1 cellular context compared by ENCODE assay signal in the genomic region with DNA sequence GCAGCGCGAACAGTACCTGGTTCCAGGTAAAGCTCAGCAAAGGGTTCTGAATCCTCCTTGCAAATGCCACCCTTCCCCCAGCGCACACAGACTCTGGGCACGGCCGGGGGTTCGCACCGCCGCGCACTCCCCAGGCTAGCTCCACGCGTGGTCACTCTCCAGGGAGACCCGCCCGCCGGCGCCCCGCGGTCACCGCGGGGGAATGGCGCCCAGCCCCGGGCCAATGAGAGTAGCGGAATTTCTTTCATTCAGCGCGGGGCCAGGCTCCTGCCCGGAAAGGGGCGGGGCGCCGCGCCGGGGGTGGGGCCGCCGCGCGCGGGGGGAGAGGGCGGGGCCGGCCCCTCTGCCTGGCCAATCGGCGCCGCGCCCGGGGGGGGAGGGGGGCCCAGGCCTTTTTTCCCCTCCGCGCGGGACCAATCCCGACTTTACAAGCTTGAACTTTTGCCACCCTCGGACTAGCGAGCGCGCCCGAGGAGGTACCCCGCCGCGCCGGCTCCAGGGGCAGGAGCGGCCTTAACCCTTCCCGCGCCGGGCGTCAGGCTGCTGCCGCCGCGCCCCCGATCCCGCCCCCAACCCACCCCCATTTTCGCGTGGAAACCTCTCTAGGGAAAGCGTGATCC.
TF ChIP-seq lines count a peak whose summit lies in the region.

No MANE protein-coding gene starts in this region.

TF ChIP-seq in GM12878, 131 proteins besides CTCF, POLR2A, EP300 and RAD21 (continued from another document):
- TF ChIP-seq, protein P1, sequence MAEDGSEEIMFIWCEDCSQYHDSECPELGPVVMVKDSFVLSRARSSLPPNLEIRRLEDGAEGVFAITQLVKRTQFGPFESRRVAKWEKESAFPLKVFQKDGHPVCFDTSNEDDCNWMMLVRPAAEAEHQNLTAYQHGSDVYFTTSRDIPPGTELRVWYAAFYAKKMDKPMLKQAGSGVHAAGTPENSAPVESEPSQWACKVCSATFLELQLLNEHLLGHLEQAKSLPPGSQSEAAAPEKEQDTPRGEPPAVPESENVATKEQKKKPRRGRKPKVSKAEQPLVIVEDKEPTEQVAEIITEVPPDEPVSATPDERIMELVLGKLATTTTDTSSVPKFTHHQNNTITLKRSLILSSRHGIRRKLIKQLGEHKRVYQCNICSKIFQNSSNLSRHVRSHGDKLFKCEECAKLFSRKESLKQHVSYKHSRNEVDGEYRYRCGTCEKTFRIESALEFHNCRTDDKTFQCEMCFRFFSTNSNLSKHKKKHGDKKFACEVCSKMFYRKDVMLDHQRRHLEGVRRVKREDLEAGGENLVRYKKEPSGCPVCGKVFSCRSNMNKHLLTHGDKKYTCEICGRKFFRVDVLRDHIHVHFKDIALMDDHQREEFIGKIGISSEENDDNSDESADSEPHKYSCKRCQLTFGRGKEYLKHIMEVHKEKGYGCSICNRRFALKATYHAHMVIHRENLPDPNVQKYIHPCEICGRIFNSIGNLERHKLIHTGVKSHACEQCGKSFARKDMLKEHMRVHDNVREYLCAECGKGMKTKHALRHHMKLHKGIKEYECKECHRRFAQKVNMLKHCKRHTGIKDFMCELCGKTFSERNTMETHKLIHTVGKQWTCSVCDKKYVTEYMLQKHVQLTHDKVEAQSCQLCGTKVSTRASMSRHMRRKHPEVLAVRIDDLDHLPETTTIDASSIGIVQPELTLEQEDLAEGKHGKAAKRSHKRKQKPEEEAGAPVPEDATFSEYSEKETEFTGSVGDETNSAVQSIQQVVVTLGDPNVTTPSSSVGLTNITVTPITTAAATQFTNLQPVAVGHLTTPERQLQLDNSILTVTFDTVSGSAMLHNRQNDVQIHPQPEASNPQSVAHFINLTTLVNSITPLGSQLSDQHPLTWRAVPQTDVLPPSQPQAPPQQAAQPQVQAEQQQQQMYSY (CRISPR knock-in tag; IDR thresholded peaks at IDR 0.05), result no peak
- TF ChIP-seq YY1 (IDR thresholded peaks at IDR 0.05; ENCODE audit: low read depth, low read length) (0 out of 2 replicates have a peak, but pooled peaks have one; percentile 58), RELA (IDR thresholded peaks at IDR 0.05; ENCODE audit: borderline replicate concordance, partially characterized antibody) (no peak), RB1 (IDR thresholded peaks at IDR 0.05; ENCODE audit: borderline replicate concordance) (peak; percentile 64; the same call in 1 of the 2 replicates), JUND (IDR thresholded peaks at IDR 0.05; ENCODE audit: low read depth, low read length) (no peak), TARDBP (IDR thresholded peaks at IDR 0.05; ENCODE audit: borderline replicate concordance) (no peak), BHLHE40 (IDR thresholded peaks at IDR 0.05; ENCODE audit: borderline replicate concordance in 1 of 2, low read depth in 2 of 2, low read length in 1 of 2) (0 out of 4 replicates have a peak, but pooled peaks of 1 of the 2 experiments have one; percentile 11), DPF2 (IDR thresholded peaks at IDR 0.05) (no peak), KDM1A (IDR thresholded peaks at IDR 0.05; ENCODE audit: borderline replicate concordance) (no peak), HDGF (IDR thresholded peaks at IDR 0.05) (no peak), TCF7 (IDR thresholded peaks at IDR 0.05; ENCODE audit: borderline replicate concordance) (no peak), POU2F2 (IDR thresholded peaks at IDR 0.05; ENCODE audit: borderline replicate concordance, low read depth, low read length) (no peak; the same call in 2 of the 3 replicates), YBX1 (IDR thresholded peaks at IDR 0.05) (no peak), SREBF2 (IDR thresholded peaks at IDR 0.05; ENCODE audit: low read length) (no peak)
- TF ChIP-seq, protein P2, sequence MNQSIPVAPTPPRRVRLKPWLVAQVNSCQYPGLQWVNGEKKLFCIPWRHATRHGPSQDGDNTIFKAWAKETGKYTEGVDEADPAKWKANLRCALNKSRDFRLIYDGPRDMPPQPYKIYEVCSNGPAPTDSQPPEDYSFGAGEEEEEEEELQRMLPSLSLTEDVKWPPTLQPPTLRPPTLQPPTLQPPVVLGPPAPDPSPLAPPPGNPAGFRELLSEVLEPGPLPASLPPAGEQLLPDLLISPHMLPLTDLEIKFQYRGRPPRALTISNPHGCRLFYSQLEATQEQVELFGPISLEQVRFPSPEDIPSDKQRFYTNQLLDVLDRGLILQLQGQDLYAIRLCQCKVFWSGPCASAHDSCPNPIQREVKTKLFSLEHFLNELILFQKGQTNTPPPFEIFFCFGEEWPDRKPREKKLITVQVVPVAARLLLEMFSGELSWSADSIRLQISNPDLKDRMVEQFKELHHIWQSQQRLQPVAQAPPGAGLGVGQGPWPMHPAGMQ (IDR thresholded peaks at IDR 0.05; ENCODE audit: borderline replicate concordance), result no peak
- TF ChIP-seq, protein P3, sequence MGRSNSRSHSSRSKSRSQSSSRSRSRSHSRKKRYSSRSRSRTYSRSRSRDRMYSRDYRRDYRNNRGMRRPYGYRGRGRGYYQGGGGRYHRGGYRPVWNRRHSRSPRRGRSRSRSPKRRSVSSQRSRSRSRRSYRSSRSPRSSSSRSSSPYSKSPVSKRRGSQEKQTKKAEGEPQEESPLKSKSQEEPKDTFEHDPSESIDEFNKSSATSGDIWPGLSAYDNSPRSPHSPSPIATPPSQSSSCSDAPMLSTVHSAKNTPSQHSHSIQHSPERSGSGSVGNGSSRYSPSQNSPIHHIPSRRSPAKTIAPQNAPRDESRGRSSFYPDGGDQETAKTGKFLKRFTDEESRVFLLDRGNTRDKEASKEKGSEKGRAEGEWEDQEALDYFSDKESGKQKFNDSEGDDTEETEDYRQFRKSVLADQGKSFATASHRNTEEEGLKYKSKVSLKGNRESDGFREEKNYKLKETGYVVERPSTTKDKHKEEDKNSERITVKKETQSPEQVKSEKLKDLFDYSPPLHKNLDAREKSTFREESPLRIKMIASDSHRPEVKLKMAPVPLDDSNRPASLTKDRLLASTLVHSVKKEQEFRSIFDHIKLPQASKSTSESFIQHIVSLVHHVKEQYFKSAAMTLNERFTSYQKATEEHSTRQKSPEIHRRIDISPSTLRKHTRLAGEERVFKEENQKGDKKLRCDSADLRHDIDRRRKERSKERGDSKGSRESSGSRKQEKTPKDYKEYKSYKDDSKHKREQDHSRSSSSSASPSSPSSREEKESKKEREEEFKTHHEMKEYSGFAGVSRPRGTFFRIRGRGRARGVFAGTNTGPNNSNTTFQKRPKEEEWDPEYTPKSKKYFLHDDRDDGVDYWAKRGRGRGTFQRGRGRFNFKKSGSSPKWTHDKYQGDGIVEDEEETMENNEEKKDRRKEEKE (IDR thresholded peaks at IDR 0.05), result no peak
- TF ChIP-seq, protein P4, sequence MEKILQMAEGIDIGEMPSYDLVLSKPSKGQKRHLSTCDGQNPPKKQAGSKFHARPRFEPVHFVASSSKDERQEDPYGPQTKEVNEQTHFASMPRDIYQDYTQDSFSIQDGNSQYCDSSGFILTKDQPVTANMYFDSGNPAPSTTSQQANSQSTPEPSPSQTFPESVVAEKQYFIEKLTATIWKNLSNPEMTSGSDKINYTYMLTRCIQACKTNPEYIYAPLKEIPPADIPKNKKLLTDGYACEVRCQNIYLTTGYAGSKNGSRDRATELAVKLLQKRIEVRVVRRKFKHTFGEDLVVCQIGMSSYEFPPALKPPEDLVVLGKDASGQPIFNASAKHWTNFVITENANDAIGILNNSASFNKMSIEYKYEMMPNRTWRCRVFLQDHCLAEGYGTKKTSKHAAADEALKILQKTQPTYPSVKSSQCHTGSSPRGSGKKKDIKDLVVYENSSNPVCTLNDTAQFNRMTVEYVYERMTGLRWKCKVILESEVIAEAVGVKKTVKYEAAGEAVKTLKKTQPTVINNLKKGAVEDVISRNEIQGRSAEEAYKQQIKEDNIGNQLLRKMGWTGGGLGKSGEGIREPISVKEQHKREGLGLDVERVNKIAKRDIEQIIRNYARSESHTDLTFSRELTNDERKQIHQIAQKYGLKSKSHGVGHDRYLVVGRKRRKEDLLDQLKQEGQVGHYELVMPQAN (conservative IDR thresholded peaks at IDR 0.05), result no peak
TF ChIP-seq in GM12878: peak in this region for 3.
